Comparison of ENCODE assay signal across 16 cellular contexts in genomic region chr6:64712606-64713005, GRCh38.
A peak's percentile ranks its signal among the peaks of the same experiment; 100 is the strongest.
DNase-seq lines count a peak whose midpoint lies in the region; ATAC-seq and TF ChIP-seq lines count a peak whose summit lies in the region.
"Had no signal": no experiment of that assay in that cellular context is flagged by ENCODE, and none has a peak within 500 bp of the region (broad histone marks: within the 10 kb centered on the region; RNA-seq: fewer than 3 reads in every experiment).

No MANE protein-coding gene starts in this region.

- no peaks in the 10 kb centered on the region for H3K79me1 ChIP-seq in mesenchymal stem cell (replicated peaks; ENCODE audit: low read length, poor library complexity, severe bottlenecking)
- no peaks in the 10 kb centered on the region for H3K79me1 ChIP-seq in neuronal stem cell (ENCODE audit: low read depth, low read length)

- H3K27ac Mint-ChIP-seq in activated CD4-positive, alpha-beta T cell treated with anti-CD3 and anti-CD28 coated beads, Interleukin-2, amount 10 ng/mL, durations not matched to agents 7 days and 5 days, result no peak overlapping the region
- H3K27ac Mint-ChIP-seq: CD4-positive, CD25-positive, alpha-beta regulatory T cell had no signal

- peaks cover 8% of the 10 kb centered on the region for H3K9me3 Mint-ChIP-seq in activated CD4-positive, alpha-beta T cell treated with anti-CD3 and anti-CD28 coated beads, Interleukin-2, amount 10 ng/mL, durations not matched to agents 7 days and 5 days

- H2BK12ac ChIP-seq in mesenchymal stem cell (ENCODE audit: low read length in 2 of 2) (no peak overlapping the region), neuronal stem cell (ENCODE audit: low read length) (no peak overlapping the region)

- H3K4me1 Mint-ChIP-seq in activated CD4-positive, alpha-beta T cell treated with anti-CD3 and anti-CD28 coated beads, Interleukin-2, amount 10 ng/mL, durations not matched to agents 7 days and 5 days, result no peaks in the 10 kb centered on the region
- H3K4me1 Mint-ChIP-seq: CD4-positive, CD25-positive, alpha-beta regulatory T cell had no signal

- H3K4me3 ChIP-seq in PC-3 (ENCODE audit: low read length), result no peak overlapping the region
- no peak overlapping the region for H3K4me3 ChIP-seq in astrocyte of the spinal cord (ENCODE audit: low read depth, low read length)
- no peak overlapping the region for H3K4me3 ChIP-seq in fibroblast of pulmonary artery (replicated peaks; ENCODE audit: low read depth, low read length)
- H3K4me3 ChIP-seq in mesenchymal stem cell (ENCODE audit: insufficient read depth in 1 of 2, low read depth in 1 of 2, low read length in 2 of 2), result no peak overlapping the region
- no peak overlapping the region for H3K4me3 ChIP-seq in neuronal stem cell (ENCODE audit: low read length in 2 of 2)
- no peak overlapping the region for H3K4me3 ChIP-seq in PC-9
- H3K4me3 ChIP-seq: BLaER1 treated with 17β-estradiol and CSF1 and Interleukin-3, amounts not matched to agents 10 nM and 100 nM; GM12878; HAP-1 had no signal

- 50% methylated on average over 2 of the region's 2 CpGs for WGBS in mesenchymal stem cell
- no CpG with 5 or more reads among the region's 2 CpGs for WGBS in neuronal stem cell (ENCODE audit: extremely low coverage in 2 of 2, insufficient read length in 2 of 2, insufficient replicate concordance in 1 of 2), 2 donors

- BruUV-seq in PC-3 (replicated peaks; lab: Mats Ljungman, UMichigan), result no TSS peak
- BruUV-seq in PC-9 (replicated peaks; lab: Mats Ljungman, UMichigan), result no TSS peak

- H4K91ac ChIP-seq in mesenchymal stem cell (ENCODE audit: low read length) (no peak overlapping the region), neuronal stem cell (ENCODE audit: low read depth, low read length, poor library complexity) (no peak overlapping the region)

- H3K27ac ChIP-seq in PC-3 (ENCODE audit: low read length) (no peak overlapping the region), mesenchymal stem cell (ENCODE audit: low read length, poor library complexity, severe bottlenecking) (no peak overlapping the region), neuronal stem cell (replicated peaks; ENCODE audit: low read length) (no peak overlapping the region), PC-9 (no peak overlapping the region)
- H3K27ac ChIP-seq: BLaER1 treated with 17β-estradiol and CSF1 and Interleukin-3, amounts not matched to agents 10 nM and 100 nM had no signal

- H3K79me2 ChIP-seq in PC-3 (ENCODE audit: low read length) (no peaks in the 10 kb centered on the region), PC-9 (ENCODE audit: low read depth) (no peaks in the 10 kb centered on the region)

- peak; percentile 33; the same call in 1 of the 2 replicates for ATAC-seq in PC-3
- ATAC-seq: GM12878, HepG2 had no signal

- DNase-seq in PC-3 (no peak), astrocyte of the spinal cord (ENCODE audit: low read depth, low spot score) (peak; percentile 35), fibroblast of pulmonary artery (ENCODE audit: low read depth) (peak; percentile 43), mesenchymal stem cell (peak; percentile 29), neuronal stem cell (ENCODE audit: low spot score) (no peak), PC-9 (no peak), SKM-1 treated with dmso at 0.1 percent for 144 hours (lab: John Stamatoyannopoulos, UW; ENCODE audit: unreplicated experiment) (no peak)
- DNase-seq in activated CD4-positive, alpha-beta T cell treated with anti-CD3 and anti-CD28 coated beads, Interleukin-2, amount 10 ng/mL, durations not matched to agents 7 days and 5 days, result no peak
- DNase-seq: ACHN; CD4-positive, CD25-positive, alpha-beta regulatory T cell; DMS53; GOT3 had no signal

- no peak for TF ChIP-seq CTCF in PC-3 (conservative IDR thresholded peaks at IDR 0.05; ENCODE audit: low read depth, low read length)
- no peak for TF ChIP-seq CTCF in astrocyte of the spinal cord (IDR thresholded peaks at IDR 0.05; ENCODE audit: low read depth, low read length)
- TF ChIP-seq CTCF in fibroblast of pulmonary artery (IDR thresholded peaks at IDR 0.05; ENCODE audit: low read length, missing control alignments), result no peak
- no peak for TF ChIP-seq CTCF in PC-9 (conservative IDR thresholded peaks at IDR 0.05)

- H4K8ac ChIP-seq in mesenchymal stem cell (ENCODE audit: low read length), result no peak overlapping the region
- no peak overlapping the region for H4K8ac ChIP-seq in neuronal stem cell (ENCODE audit: low read depth, low read length)

- H3F3A ChIP-seq in PC-3 (ENCODE audit: low read length, unreplicated experiment) (no peaks in the 10 kb centered on the region), PC-9 (ENCODE audit: insufficient read depth, low read depth) (no peaks in the 10 kb centered on the region)

- no peaks in the 10 kb centered on the region for H3K9me2 ChIP-seq in PC-3 (replicated peaks; ENCODE audit: low read length)
- no peaks in the 10 kb centered on the region for H3K9me2 ChIP-seq in PC-9 (ENCODE audit: insufficient read depth)

- H3K9ac ChIP-seq in PC-3 (ENCODE audit: low read length), result no peak overlapping the region
- no peak overlapping the region for H3K9ac ChIP-seq in mesenchymal stem cell (ENCODE audit: low read length)
- no peak overlapping the region for H3K9ac ChIP-seq in neuronal stem cell (ENCODE audit: low read depth, low read length, poor library complexity)
- H3K9ac ChIP-seq: BLaER1 treated with 17β-estradiol and CSF1 and Interleukin-3, amounts not matched to agents 10 nM and 100 nM had no signal

- H2AFZ ChIP-seq in PC-3 (ENCODE audit: low read length) (no peak overlapping the region), mesenchymal stem cell (ENCODE audit: low read depth, low read length) (no peak overlapping the region), neuronal stem cell (ENCODE audit: low read length) (no peak overlapping the region), PC-9 (no peak overlapping the region)

- no peak overlapping the region for H3K4ac ChIP-seq in mesenchymal stem cell (ENCODE audit: low read depth in 1 of 2, low read length in 2 of 2)
- no peak overlapping the region for H3K4ac ChIP-seq in neuronal stem cell (ENCODE audit: low read length)

- no peak overlapping the region for H2BK120ac ChIP-seq in mesenchymal stem cell (ENCODE audit: low read depth, low read length)
- H2BK120ac ChIP-seq in neuronal stem cell (ENCODE audit: low read depth, low read length), result no peak overlapping the region

- H3K4me1 ChIP-seq in PC-3 (ENCODE audit: insufficient read depth, low read length) (no peaks in the 10 kb centered on the region), mesenchymal stem cell (ENCODE audit: control insufficient read depth, insufficient read depth, low read depth, low read length) (no peaks in the 10 kb centered on the region), neuronal stem cell (ENCODE audit: control insufficient read depth in 2 of 2, insufficient read depth in 1 of 2, low read depth in 1 of 2, low read length in 2 of 2) (peaks cover 0 to 5% of the 10 kb centered on the region in 2 donors), PC-9 (replicated peaks; ENCODE audit: insufficient read depth) (no peaks in the 10 kb centered on the region)
- H3K4me1 ChIP-seq: HAP-1 had no signal

- no peak overlapping the region for H3K4me3 Mint-ChIP-seq in activated CD4-positive, alpha-beta T cell treated with anti-CD3 and anti-CD28 coated beads, Interleukin-2, amount 10 ng/mL, durations not matched to agents 7 days and 5 days
- H3K4me3 Mint-ChIP-seq: CD4-positive, CD25-positive, alpha-beta regulatory T cell had no signal

- H3K36me3 Mint-ChIP-seq in activated CD4-positive, alpha-beta T cell treated with anti-CD3 and anti-CD28 coated beads, Interleukin-2, amount 10 ng/mL, durations not matched to agents 7 days and 5 days (ENCODE audit: low read depth), result no peaks in the 10 kb centered on the region
- H3K36me3 Mint-ChIP-seq: CD4-positive, CD25-positive, alpha-beta regulatory T cell had no signal

- in situ Hi-C loops in astrocyte of the spinal cord (cut with HindIII; ENCODE audit: low sequenced_read_pairs), result no loop called here

- CTCF ChIA-PET in PC-3 (lab: Charles Lee) (no interaction called here), PC-9 (lab: Charles Lee) (no interaction called here)
- CTCF ChIA-PET in activated CD4-positive, alpha-beta T cell treated with anti-CD3 and anti-CD28 coated beads, Interleukin-2, amount 10 ng/mL, durations not matched to agents 7 days and 5 days (lab: Charles Lee), result no interaction called here

- no peak overlapping the region for H3K14ac ChIP-seq in mesenchymal stem cell (ENCODE audit: low read length in 2 of 2)
- no peak overlapping the region for H3K14ac ChIP-seq in neuronal stem cell (ENCODE audit: low read length)

- H3K4me2 ChIP-seq in PC-3 (ENCODE audit: low read length) (no peak overlapping the region), mesenchymal stem cell (ENCODE audit: low read length, poor library complexity, severe bottlenecking) (no peak overlapping the region), neuronal stem cell (ENCODE audit: insufficient read depth, low read length, poor library complexity, severe bottlenecking) (no peak overlapping the region), PC-9 (no peak overlapping the region)
- H3K4me2 ChIP-seq: BLaER1 treated with 17β-estradiol and CSF1 and Interleukin-3, amounts not matched to agents 10 nM and 100 nM had no signal

- no peak overlapping the region for H3K23ac ChIP-seq in mesenchymal stem cell (ENCODE audit: low read length in 2 of 2)
- H3K23ac ChIP-seq in neuronal stem cell (ENCODE audit: low read depth, low read length, poor library complexity), result no peak overlapping the region

- H4K20me1 ChIP-seq in PC-3 (ENCODE audit: low read length), result no peaks in the 10 kb centered on the region
- H4K20me1 ChIP-seq in PC-9 (ENCODE audit: insufficient read depth), result no peaks in the 10 kb centered on the region
- H4K20me1 ChIP-seq: BLaER1 treated with 17β-estradiol and CSF1 and Interleukin-3, amounts not matched to agents 10 nM and 100 nM had no signal

- H3K9me3 ChIP-seq in PC-3 (ENCODE audit: low read length) (no peaks in the 10 kb centered on the region), mesenchymal stem cell (ENCODE audit: control insufficient read depth, low read length) (no peaks in the 10 kb centered on the region), neuronal stem cell (replicated peaks in 1 of 2; ENCODE audit: control insufficient read depth in 2 of 2, insufficient read depth in 1 of 2, low read depth in 1 of 2, low read length in 2 of 2) (no peaks in the 10 kb centered on the region), PC-9 (ENCODE audit: insufficient read depth, low read depth) (no peaks in the 10 kb centered on the region)
- H3K9me3 ChIP-seq: BLaER1 treated with 17β-estradiol and CSF1 and Interleukin-3, amounts not matched to agents 10 nM and 100 nM; HAP-1 had no signal

- H2AK5ac ChIP-seq in mesenchymal stem cell (ENCODE audit: low read length, severe bottlenecking) (no peak overlapping the region), neuronal stem cell (ENCODE audit: low read depth, low read length) (no peak overlapping the region)

- H2BK5ac ChIP-seq in mesenchymal stem cell (ENCODE audit: low read depth, low read length, poor library complexity, severe bottlenecking) (no peak overlapping the region), neuronal stem cell (ENCODE audit: low read length) (no peak overlapping the region)

- intact Hi-C loops in PC-3 (cut with micrococcal nuclease), result no loop called here
- intact Hi-C loops in PC-9 (cut with micrococcal nuclease; ENCODE audit: unreplicated experiment), result no loop called here

- no peak overlapping the region for H2BK15ac ChIP-seq in mesenchymal stem cell (ENCODE audit: low read depth, poor library complexity, severe bottlenecking)
- H2BK15ac ChIP-seq in neuronal stem cell (ENCODE audit: low read length), result no peak overlapping the region

- POLR2A ChIA-PET in PC-3 (lab: Charles Lee; ENCODE audit: unreplicated experiment), result no interaction called here
- POLR2A ChIA-PET in PC-9 (lab: Charles Lee; ENCODE audit: unreplicated experiment), result no interaction called here
- POLR2A ChIA-PET in activated CD4-positive, alpha-beta T cell treated with anti-CD3 and anti-CD28 coated beads, Interleukin-2, amount 10 ng/mL, durations not matched to agents 7 days and 5 days (lab: Charles Lee), result no interaction called here

- no peak overlapping the region for H3K18ac ChIP-seq in mesenchymal stem cell (ENCODE audit: low read depth in 1 of 2, low read length in 2 of 2)
- no peak overlapping the region for H3K18ac ChIP-seq in neuronal stem cell (ENCODE audit: low read length)

- no peaks in the 10 kb centered on the region for H3K36me3 ChIP-seq in PC-3 (ENCODE audit: low read depth, low read length)
- no peaks in the 10 kb centered on the region for H3K36me3 ChIP-seq in mesenchymal stem cell (ENCODE audit: control insufficient read depth in 1 of 2, insufficient read depth in 2 of 2, low read depth in 1 of 2, low read length in 2 of 2)
- no peaks in the 10 kb centered on the region for H3K36me3 ChIP-seq in neuronal stem cell (replicated peaks in 1 of 2; ENCODE audit: control insufficient read depth in 2 of 2, insufficient read depth in 2 of 2, low read length in 2 of 2)
- H3K36me3 ChIP-seq in PC-9 (ENCODE audit: low read depth), result no peaks in the 10 kb centered on the region
- H3K36me3 ChIP-seq: BLaER1 treated with 17β-estradiol and CSF1 and Interleukin-3, amounts not matched to agents 10 nM and 100 nM; HAP-1 had no signal

- H3K27me3 ChIP-seq in PC-3 (ENCODE audit: low read length) (no peaks in the 10 kb centered on the region), mesenchymal stem cell (ENCODE audit: control insufficient read depth in 1 of 2, insufficient read depth in 1 of 2, low read length in 2 of 2) (no peaks in the 10 kb centered on the region), neuronal stem cell (ENCODE audit: control insufficient read depth in 3 of 3, insufficient read depth in 3 of 3, low read depth in 1 of 3, low read length in 3 of 3) (no peaks in the 10 kb centered on the region), PC-9 (ENCODE audit: insufficient read depth, low read depth) (no peaks in the 10 kb centered on the region)
- H3K27me3 ChIP-seq: BLaER1 treated with 17β-estradiol and CSF1 and Interleukin-3, amounts not matched to agents 10 nM and 100 nM had no signal

- H3K27me3 Mint-ChIP-seq in activated CD4-positive, alpha-beta T cell treated with anti-CD3 and anti-CD28 coated beads, Interleukin-2, amount 10 ng/mL, durations not matched to agents 7 days and 5 days, result no peaks in the 10 kb centered on the region
- H3K27me3 Mint-ChIP-seq: CD4-positive, CD25-positive, alpha-beta regulatory T cell had no signal

Comparison
In these comparisons a context has a peak if more than half of its experiments do, and no peak if none do; other contexts are left out.
1. DNase-seq: peak in astrocyte of the spinal cord (single experiment), fibroblast of pulmonary artery (single experiment) and mesenchymal stem cell (single experiment); none in PC-3 (single experiment), neuronal stem cell (single experiment), PC-9 (0 of 2), SKM-1 treated with dmso at 0.1 percent for 144 hours (single experiment) and activated CD4-positive, alpha-beta T cell treated with anti-CD3 and anti-CD28 coated beads, Interleukin-2, amount 10 ng/mL, durations not matched to agents 7 days and 5 days (single experiment).